Comparison of ENCODE assay signal across 23 cellular contexts in genomic region chr1:5906116-5906515, GRCh38.
"Had no signal": no experiment of that assay in that cellular context is flagged by ENCODE, and none has a peak within 500 bp of the region (broad histone marks: within the 10 kb centered on the region; RNA-seq: fewer than 3 reads in every experiment).

No MANE protein-coding gene starts in this region.

- ATAC-seq: activated CD8-positive, alpha-beta memory T cell treated with anti-CD3 and anti-CD28 coated beads, Interleukin-2, amount 10 ng/mL, durations not matched to agents 7 days and 5 days; T-cell had no signal

- H3K4me3 ChIP-seq: SK-N-MC had no signal

- DNase-seq: activated B cell treated with CpG ODN at 0.5 μM for 24 hours; activated CD4-positive, alpha-beta T cell treated with anti-CD3 and anti-CD28 coated beads for 1 hour; activated CD4-positive, alpha-beta T cell treated with anti-CD3 and anti-CD28 coated beads, Interleukin-2, amount 10 ng/mL, durations not matched to agents 24 days and 14 days; activated CD4-positive, alpha-beta T cell treated with anti-CD3 and anti-CD28 coated beads, Interleukin-2, amount 50 U/mL, for 48 hours; activated CD8-positive, alpha-beta memory T cell treated with anti-CD3 and anti-CD28 coated beads, Interleukin-2, amount 10 ng/mL, durations not matched to agents 7 days and 5 days; activated naive CD4-positive, alpha-beta T cell treated with Interleukin-2 at 50 U/mL for 16 hours; activated naive CD8-positive, alpha-beta T cell treated with anti-CD3 and anti-CD28 coated beads for 36 hours; activated T-cell treated with anti-CD3 and anti-CD28 coated beads for 4 hours; activated T-cell treated with anti-CD3 and anti-CD28 coated beads, Interleukin-2, amount 50 U/mL, for 48 hours; MM.1S; NCI-H1105; NCI-H1436; NCI-H1694 treated with DMSO at 0.1 percent for 48 hours; NCI-H2029 treated with DMSO at 0.1 percent for 48 hours; NCI-H345; NCI-H510A; NCI-H526 treated with DMSO at 0.1 percent for 48 hours; NCI-H82; SIG-M5; T-cell; T-helper 2 cell; T1000 had no signal

- H3K27ac ChIP-seq: SK-N-MC had no signal
